8 cellular contexts compared by ENCODE assay signal in genomic region chr19:14419038-14419813, GRCh38. TPM values are rescaled to one million over a fixed set of nuclear protein-coding genes. Genes with fewer than 3 reads are reported as not detected.
A peak's percentile ranks its signal among the peaks of the same experiment; 100 is the strongest.
DNase-seq lines count a peak whose midpoint lies in the region; ATAC-seq and TF ChIP-seq lines count a peak whose summit lies in the region.

Gene DDX39A, minus strand, starts transcription at chr19:14419341. Its CDS starts 6,121 bp downstream, at chr19:14413220.

- CTCF ChIA-PET in activated naive CD4-positive, alpha-beta T cell treated with anti-CD3 and anti-CD28 coated beads for 36 hours (lab: Charles Lee) = interaction anchor here (1.3 to 2.6 kb wide), 3 partner anchors 10 to 69 kb away, joined by 4 to 15 read pairs (median 5); partner anchors contain the start of gene PKN1

- H3K4me3 ChIP-seq in HFF-Myc (replicated peaks; ENCODE audit: low read depth, low read length) = peak within 1 kb of the TSS; percentile 89
- H3K4me3 ChIP-seq in gastroesophageal sphincter = peak within 1 kb of the TSS; percentile 77 to 87
- H3K4me3 ChIP-seq in neutrophil (ENCODE audit: low read depth in 1 of 2, low read length in 1 of 2) = peak within 1 kb of the TSS; percentile 81 to 85

- peak; percentile 99 for ATAC-seq in gastroesophageal sphincter

- DNase-seq in GM03348 (ENCODE audit: low spot score) (peak; percentile 98), HFF-Myc (ENCODE audit: extremely low read depth, low read depth) (peak; percentile 97), NAMALWA (ENCODE audit: low spot score) (peak; percentile 99), SK-N-DZ (ENCODE audit: low spot score) (peak; percentile 99), substantia nigra (lab: John Stamatoyannopoulos, UW) (peak; percentile 84 to 99 (median 96))
- DNase-seq in activated naive CD4-positive, alpha-beta T cell treated with anti-CD3 and anti-CD28 coated beads for 36 hours = peak; percentile 99

- H3K27me3 ChIP-seq in gastroesophageal sphincter = no peaks in the 10 kb centered on the region
- no peaks in the 10 kb centered on the region for H3K27me3 ChIP-seq in neutrophil

- peaks cover 3% of the 10 kb centered on the region for H3K9me3 Mint-ChIP-seq in activated naive CD4-positive, alpha-beta T cell treated with anti-CD3 and anti-CD28 coated beads for 36 hours

- peak within 1 kb of the TSS; percentile 100 for H3K27ac Mint-ChIP-seq in activated naive CD4-positive, alpha-beta T cell treated with anti-CD3 and anti-CD28 coated beads for 36 hours

- peak within 1 kb of the TSS; percentile 70 to 93 (median 89) for H3K27ac ChIP-seq in gastroesophageal sphincter
- peak within 1 kb of the TSS; percentile 92 for H3K27ac ChIP-seq in neutrophil
- peak within 1 kb of the TSS; percentile 87 for H3K27ac ChIP-seq in substantia nigra (ENCODE audit: low read depth, low read length, poor library complexity, severe bottlenecking)

- H3K4me3 Mint-ChIP-seq in activated naive CD4-positive, alpha-beta T cell treated with anti-CD3 and anti-CD28 coated beads for 36 hours = peak within 1 kb of the TSS; percentile 100

- no peaks in the 10 kb centered on the region for H3K9me3 ChIP-seq in gastroesophageal sphincter
- no peaks in the 10 kb centered on the region for H3K9me3 ChIP-seq in neutrophil

- H3K36me3 Mint-ChIP-seq in activated naive CD4-positive, alpha-beta T cell treated with anti-CD3 and anti-CD28 coated beads for 36 hours (ENCODE audit: low read depth) = peaks cover 36% of the 10 kb centered on the region

- 0% methylated on average over 20 of the region's 67 CpGs; no CpG with 5 or more reads in 1 of the 2 donors for WGBS in gastroesophageal sphincter (ENCODE audit: low coverage in 1 of 2), 2 donors

- TF ChIP-seq EP300 in gastroesophageal sphincter (IDR thresholded peaks at IDR 0.05) = no peak

- intact Hi-C loops in activated naive CD4-positive, alpha-beta T cell treated with anti-CD3 and anti-CD28 coated beads for 36 hours (cut with micrococcal nuclease) = loop anchor here (1.0 to 2.0 kb wide), 7 partner anchors 13 to 282 kb away; partner anchors contain the start of genes DNAJB1 and PKN1

- peaks cover 0 to 51% (median 13%) of the 10 kb centered on the region in 3 donors for H3K4me1 ChIP-seq in gastroesophageal sphincter
- peaks cover 40 to 46% of the 10 kb centered on the region in 2 experiments for H3K4me1 ChIP-seq in neutrophil (ENCODE audit: control insufficient read depth in 1 of 2, insufficient read depth in 1 of 2, low read depth in 1 of 2, low read length in 1 of 2)

- H3K36me3 ChIP-seq in gastroesophageal sphincter (no peaks in the 10 kb centered on the region), neutrophil (no peaks in the 10 kb centered on the region)

- peaks cover 32% of the 10 kb centered on the region for H3K4me1 Mint-ChIP-seq in activated naive CD4-positive, alpha-beta T cell treated with anti-CD3 and anti-CD28 coated beads for 36 hours (ENCODE audit: low read depth)

- TF ChIP-seq POLR2A in gastroesophageal sphincter (IDR thresholded peaks at IDR 0.05) = peak; percentile 64 to 66

- no peak for TF ChIP-seq CTCF in HFF-Myc (IDR thresholded peaks at IDR 0.05; ENCODE audit: low read depth, low read length, missing control alignments)
- peak in 1 of 4 experiments; percentile 3 for TF ChIP-seq CTCF in gastroesophageal sphincter (IDR thresholded peaks at IDR 0.05)
- TF ChIP-seq CTCF in neutrophil (IDR thresholded peaks at IDR 0.05) = peak; percentile 59

- no peaks in the 10 kb centered on the region for H3K27me3 Mint-ChIP-seq in activated naive CD4-positive, alpha-beta T cell treated with anti-CD3 and anti-CD28 coated beads for 36 hours (ENCODE audit: low read depth)

RNA-seq across cellular contexts. Expression of gene DDX39A, which starts in this region (rescaled TPM):
- 135 and 143 TPM in 2 replicates for polyA plus RNA-seq in SK-N-DZ (2014; cell fraction: cytosol; rRNA removed)
- polyA plus RNA-seq in SK-N-DZ (2014; cell fraction: nucleus; rRNA removed) = 628 and 731 TPM in 2 replicates
- 100 to 1,000 TPM; 219 to 227 TPM for total RNA-seq in activated naive CD4-positive, alpha-beta T cell treated with anti-CD3 and anti-CD28 coated beads for 36 hours
- total RNA-seq in gastroesophageal sphincter = 10 to 100 TPM; 31.4 to 55.5 (median 43.4) TPM

Comparison
In these comparisons a context has a peak if more than half of its experiments do, and no peak if none do; other contexts are left out.
1. Peak in every context shown above with its lines: DNase-seq, ATAC-seq, H3K4me3 ChIP-seq and H3K27ac ChIP-seq.